Comparison of ENCODE assay signal across 3 cellular contexts in the genomic region with DNA sequence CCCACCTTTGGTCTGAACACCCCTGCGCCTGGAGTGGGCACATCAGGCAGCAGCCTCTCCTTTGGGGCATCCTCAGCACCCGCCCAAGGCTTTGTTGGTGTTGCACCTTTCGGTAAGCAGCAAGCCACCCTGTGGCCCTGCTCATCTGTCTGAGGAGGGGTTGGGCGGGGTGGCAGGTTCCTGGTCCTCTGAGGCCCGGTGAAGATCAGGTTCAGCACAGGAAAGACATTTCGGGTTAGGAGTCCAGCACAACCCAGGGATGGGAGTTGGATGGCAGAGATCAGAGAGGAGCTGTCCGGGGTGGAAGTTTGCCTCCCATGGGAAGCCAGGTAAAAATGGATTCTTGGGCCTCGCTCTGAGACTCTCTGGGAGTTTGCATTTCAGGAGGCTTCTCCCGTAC. TPM values are rescaled to one million over a fixed set of nuclear protein-coding genes. Genes with fewer than 3 reads are reported as not detected.
"Had no signal": no experiment of that assay in that cellular context is flagged by ENCODE, and none has a peak within 500 bp of the region (broad histone marks: within the 10 kb centered on the region; RNA-seq: fewer than 3 reads in every experiment).

No MANE protein-coding gene starts in this region.

RNA-seq across cellular contexts. Expression of a gene that starts 23.7 kb away (rescaled TPM):
- total RNA-seq: cerebellum, LHCN-M2, SJCRH30 had no signal
